8 cellular contexts compared by ENCODE assay signal in the genomic region with DNA sequence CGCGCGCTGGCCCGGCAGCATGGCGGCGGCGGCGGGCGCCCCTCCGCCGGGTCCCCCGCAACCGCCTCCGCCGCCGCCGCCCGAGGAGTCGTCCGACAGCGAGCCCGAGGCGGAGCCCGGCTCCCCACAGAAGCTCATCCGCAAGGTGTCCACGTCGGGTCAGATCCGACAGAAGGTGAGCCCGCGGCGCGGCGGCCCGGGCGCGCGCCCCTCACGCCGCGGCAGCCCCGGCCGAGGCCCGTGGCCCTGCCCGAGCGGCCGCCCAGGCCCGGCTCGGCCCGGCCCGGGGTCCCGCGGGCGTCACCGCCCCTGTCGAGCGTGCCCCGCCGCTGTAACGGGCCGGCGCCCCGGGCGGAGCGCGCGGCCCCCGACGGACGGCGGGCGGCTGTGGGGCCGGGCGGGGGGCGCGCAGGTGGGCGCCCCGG. TPM values are rescaled to one million over a fixed set of nuclear protein-coding genes. Genes with fewer than 3 reads are reported as not detected.
DNase-seq lines count a peak whose midpoint lies in the region; ATAC-seq and TF ChIP-seq lines count a peak whose summit lies in the region.

No MANE protein-coding gene starts in this region.

- ATAC-seq in GM21526 (IDR thresholded peaks at IDR 0.05; ENCODE audit: low FRiP score, unreplicated experiment) (peak; percentile 25), GM21423 (IDR thresholded peaks at IDR 0.05; ENCODE audit: unreplicated experiment) (no peak)

- DNase-seq in LNCaP clone FGC (ENCODE audit: low read depth) (no peak), fibroblast of pulmonary artery (ENCODE audit: low read depth) (no peak), stomach (no peak), NCI-H1105 (lab: John Stamatoyannopoulos, UW) (no peak), NCI-H2171 treated with DMSO at 0.1 percent for 48 hours (lab: John Stamatoyannopoulos, UW) (no peak)

- intact Hi-C loops in stomach (cut with DNase I; ENCODE audit: low total_unique reads): loop anchor here (10.0 kb wide), 1 partner anchor 90 kb away; no protein-coding TSS in a partner anchor

- no peaks in the 10 kb centered on the region for H3K9me3 ChIP-seq in stomach

- TF ChIP-seq POLR2A in stomach (IDR thresholded peaks at IDR 0.05): no peak

- no peak for TF ChIP-seq EP300 in stomach (IDR thresholded peaks at IDR 0.05)

- no peak for TF ChIP-seq CTCF in C4-2B (conservative IDR thresholded peaks at IDR 0.05)
- TF ChIP-seq CTCF in LNCaP clone FGC (IDR thresholded peaks at IDR 0.05; ENCODE audit: control insufficient read depth, extremely low read depth, insufficient read depth): no peak
- TF ChIP-seq CTCF in fibroblast of pulmonary artery (IDR thresholded peaks at IDR 0.05; ENCODE audit: low read length, missing control alignments): no peak
- no peak for TF ChIP-seq CTCF in stomach (IDR thresholded peaks at IDR 0.05)

- 0 to 5% (median 1%) methylated on average over 2 to 77 of the region's 77 CpGs for WGBS in stomach, 5 donors

- H3K4me3 ChIP-seq in LNCaP clone FGC (ENCODE audit: low read depth, low read length): peak overlapping the region; percentile 75
- peak overlapping the region; percentile 73 for H3K4me3 ChIP-seq in fibroblast of pulmonary artery (replicated peaks; ENCODE audit: low read depth, low read length)
- peak overlapping the region; percentile 67 to 98 (median 83) for H3K4me3 ChIP-seq in stomach

- no peaks in the 10 kb centered on the region for H3K27me3 ChIP-seq in stomach

- no peaks in the 10 kb centered on the region for H3K36me3 ChIP-seq in stomach

- H3K27ac ChIP-seq in C4-2B (peak overlapping the region; percentile 51), stomach (peak overlapping the region in 3 of 5 donors; percentile 76 to 87 (median 82))

- H3K4me1 ChIP-seq in stomach: peaks cover 25 to 78% (median 43%) of the 10 kb centered on the region in 4 donors

RNA-seq across cellular contexts. Expression of gene DGKD, which starts 0.2 kb away (rescaled TPM):
- 100 to 1,000 TPM; 191 to 471 (median 216) TPM for total RNA-seq in stomach
- polyA plus RNA-seq in stomach: 10 to 100 TPM; 21.9 to 85.4 (median 25.2) TPM

RNA-seq across cellular contexts. Expression of gene SAG, which starts 46.9 kb away (rescaled TPM):
- total RNA-seq in stomach: 1 to 10 TPM in 1 of 5 donors, not detected in 4; 1.5 TPM
- not detected for polyA plus RNA-seq in stomach
